9 cellular contexts compared by ENCODE assay signal in the genomic region with DNA sequence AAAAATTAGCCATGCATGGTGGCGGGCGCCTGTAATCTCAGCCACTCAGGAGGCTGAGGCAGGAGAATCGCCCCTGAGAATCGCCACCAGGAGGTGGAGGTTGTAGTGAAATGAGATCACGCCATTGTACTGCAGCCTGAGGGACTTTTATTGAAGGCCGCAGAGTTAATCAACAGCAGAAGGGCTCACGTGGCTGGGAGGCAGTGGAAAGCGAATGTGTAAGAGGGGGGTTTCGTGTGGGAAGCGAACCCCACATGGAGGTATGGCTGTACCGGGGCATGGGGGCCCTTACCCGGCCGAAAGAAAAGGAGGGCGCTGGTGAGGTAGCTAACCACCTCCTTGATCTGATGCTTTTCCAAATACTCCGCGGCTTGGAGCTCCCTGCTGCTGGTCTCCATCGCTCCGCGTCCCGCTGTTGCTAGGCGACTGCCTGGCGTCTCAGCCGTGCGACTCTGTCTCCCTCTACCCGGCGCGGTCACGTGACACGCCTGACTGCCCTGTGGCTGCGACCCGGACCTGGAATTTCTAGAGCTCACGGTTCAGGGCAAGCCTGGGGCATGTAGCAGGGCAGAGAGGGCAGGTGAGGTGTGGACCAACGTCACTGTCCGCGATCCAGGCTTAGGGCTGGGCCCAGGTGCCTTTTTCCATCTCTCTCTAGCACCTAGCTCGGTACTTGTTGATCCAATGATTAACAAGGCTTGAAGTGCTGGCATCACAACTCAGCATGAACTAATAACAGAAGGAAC. TPM values are rescaled to one million over a fixed set of nuclear protein-coding genes. Genes with fewer than 3 reads are reported as not detected.
A peak's percentile ranks its signal among the peaks of the same experiment; 100 is the strongest.
DNase-seq lines count a peak whose midpoint lies in the region; ATAC-seq and TF ChIP-seq lines count a peak whose summit lies in the region.
"Had no signal": no experiment of that assay in that cellular context is flagged by ENCODE, and none has a peak within 500 bp of the region (broad histone marks: within the 10 kb centered on the region; RNA-seq: fewer than 3 reads in every experiment).

A gene with protein sequence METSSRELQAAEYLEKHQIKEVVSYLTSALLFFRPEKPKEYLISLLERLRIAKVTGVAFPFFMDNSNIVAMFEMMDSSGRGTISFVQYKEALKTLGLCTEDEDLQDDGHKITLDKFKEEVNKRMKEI (minus strand): TSS at position 428 of the 746 bp plus-strand sequence. CDS start 30 bp downstream, at position 398.

- no peaks in the 10 kb centered on the region for H3K36me3 Mint-ChIP-seq in activated CD4-positive, alpha-beta T cell treated with anti-CD3 and anti-CD28 coated beads, Interleukin-2, amount 10 ng/mL, durations not matched to agents 24 days and 14 days (ENCODE audit: low read depth)

- peaks cover 2% of the 10 kb centered on the region; the same call in 1 of the 2 replicates for H3F3A ChIP-seq in DOHH2 (ENCODE audit: control insufficient read depth, insufficient read depth)

- H3K9me3 Mint-ChIP-seq in activated CD4-positive, alpha-beta T cell treated with anti-CD3 and anti-CD28 coated beads, Interleukin-2, amount 10 ng/mL, durations not matched to agents 24 days and 14 days: peaks cover 3% of the 10 kb centered on the region

- H3K79me2 ChIP-seq in DOHH2 (ENCODE audit: control insufficient read depth, low read length): no peaks in the 10 kb centered on the region
- no peaks in the 10 kb centered on the region for H3K79me2 ChIP-seq in Karpas-422 (ENCODE audit: low read length)

- no peak within 1 kb of the TSS for H3K9ac ChIP-seq in Karpas-422 (ENCODE audit: low read length)

- TF ChIP-seq CTCF in DOHH2 (IDR thresholded peaks at IDR 0.05; ENCODE audit: low read depth, low read length, poor library complexity, severe bottlenecking): peak; percentile 13
- no peak for TF ChIP-seq CTCF in lower lobe of right lung (IDR thresholded peaks at IDR 0.05)

- no peaks in the 10 kb centered on the region for H3K9me2 ChIP-seq in DOHH2 (replicated peaks; ENCODE audit: control insufficient read depth, low read length)
- no peaks in the 10 kb centered on the region for H3K9me2 ChIP-seq in Karpas-422 (replicated peaks; ENCODE audit: insufficient read depth, low read length)

- no peak within 1 kb of the TSS for H3K27ac ChIP-seq in DOHH2 (ENCODE audit: low read depth, low read length)
- no peak within 1 kb of the TSS for H3K27ac ChIP-seq in effector memory CD4-positive, alpha-beta T cell (ENCODE audit: insufficient read depth, low read length, poor library complexity, severe bottlenecking)
- H3K27ac ChIP-seq in lower lobe of right lung: no peak within 1 kb of the TSS
- no peak within 1 kb of the TSS for H3K27ac ChIP-seq in Karpas-422 (ENCODE audit: low read length)

- peak within 1 kb of the TSS; percentile 82 for H3K4me3 Mint-ChIP-seq in activated CD4-positive, alpha-beta T cell treated with anti-CD3 and anti-CD28 coated beads, Interleukin-2, amount 10 ng/mL, durations not matched to agents 24 days and 14 days

- no peak within 1 kb of the TSS for H2AFZ ChIP-seq in Karpas-422 (ENCODE audit: low read length)

- H3K27ac Mint-ChIP-seq in activated CD4-positive, alpha-beta T cell treated with anti-CD3 and anti-CD28 coated beads, Interleukin-2, amount 10 ng/mL, durations not matched to agents 24 days and 14 days: no peak within 1 kb of the TSS

- H3K4me1 ChIP-seq in DOHH2 (ENCODE audit: control insufficient read depth, low read length) (peaks cover 11% of the 10 kb centered on the region), lower lobe of right lung (peaks cover 8% of the 10 kb centered on the region), Karpas-422 (ENCODE audit: low read length) (no peaks in the 10 kb centered on the region)
- peaks cover 6% of the 10 kb centered on the region for H3K4me1 ChIP-seq in effector memory CD4-positive, alpha-beta T cell (ENCODE audit: control insufficient read depth, insufficient read depth, low read length, poor library complexity, severe bottlenecking)

- intact Hi-C loops in activated CD4-positive, alpha-beta T cell treated with anti-CD3 and anti-CD28 coated beads, Interleukin-2, amount 10 ng/mL, durations not matched to agents 24 days and 14 days (cut with micrococcal nuclease): no loop called here
- intact Hi-C loops in lower lobe of right lung (cut with DNase I): no loop called here

- peaks cover 6% of the 10 kb centered on the region for H3K4me1 Mint-ChIP-seq in activated CD4-positive, alpha-beta T cell treated with anti-CD3 and anti-CD28 coated beads, Interleukin-2, amount 10 ng/mL, durations not matched to agents 24 days and 14 days

- DNase-seq in NCI-H1105 treated with DMSO at 0.1 percent for 48 hours (lab: John Stamatoyannopoulos, UW): peak; percentile 90
- peak; percentile 86 for DNase-seq in activated CD4-positive, alpha-beta T cell treated with anti-CD3 and anti-CD28 coated beads, Interleukin-2, amount 10 ng/mL, durations not matched to agents 24 days and 14 days
- peak in 2 of 3 donors; percentile 6 to 23 for DNase-seq in effector memory CD4-positive, alpha-beta T cell
- DNase-seq in lower lobe of right lung: peak; percentile 87
- DNase-seq in stimulated activated CD4-positive, alpha-beta T cell treated with anti-CD3 and anti-CD28 coated beads, TNF-alpha, amount 100 ng/mL, for 4 hours (ENCODE audit: low read depth in 3 of 3): peak in 2 of 3 experiments; percentile 2 to 11
- DNase-seq in Karpas-422: no peak

- H3K36me3 ChIP-seq in DOHH2 (ENCODE audit: control insufficient read depth, low read length) (no peaks in the 10 kb centered on the region), lower lobe of right lung (no peaks in the 10 kb centered on the region), Karpas-422 (ENCODE audit: insufficient read depth, low read length) (no peaks in the 10 kb centered on the region)
- no peaks in the 10 kb centered on the region for H3K36me3 ChIP-seq in effector memory CD4-positive, alpha-beta T cell (ENCODE audit: control insufficient read depth, insufficient read depth, low read length)

- H3K4me3 ChIP-seq in DOHH2 (ENCODE audit: low read length): peak within 1 kb of the TSS; percentile 69
- peak within 1 kb of the TSS; percentile 40 for H3K4me3 ChIP-seq in effector memory CD4-positive, alpha-beta T cell (ENCODE audit: insufficient read depth, low read depth, low read length, poor library complexity, severe bottlenecking)
- peak within 1 kb of the TSS; percentile 37 for H3K4me3 ChIP-seq in lower lobe of right lung
- no peak within 1 kb of the TSS for H3K4me3 ChIP-seq in Karpas-422 (ENCODE audit: low read length)

- H3K4me2 ChIP-seq in DOHH2 (ENCODE audit: low read length): peak within 1 kb of the TSS; percentile 79
- H3K4me2 ChIP-seq in Karpas-422 (ENCODE audit: low read depth, low read length, poor library complexity, severe bottlenecking): no peak within 1 kb of the TSS

- H3K27me3 Mint-ChIP-seq in activated CD4-positive, alpha-beta T cell treated with anti-CD3 and anti-CD28 coated beads, Interleukin-2, amount 10 ng/mL, durations not matched to agents 24 days and 14 days: peaks cover 2% of the 10 kb centered on the region

- H3K9me3 ChIP-seq in DOHH2 (ENCODE audit: control insufficient read depth, insufficient read depth, low read length): no peaks in the 10 kb centered on the region
- no peaks in the 10 kb centered on the region for H3K9me3 ChIP-seq in effector memory CD4-positive, alpha-beta T cell (ENCODE audit: control insufficient read depth, low read length)
- H3K9me3 ChIP-seq in lower lobe of right lung: no peaks in the 10 kb centered on the region
- H3K9me3 ChIP-seq in Karpas-422 (ENCODE audit: low read length): no peaks in the 10 kb centered on the region

- H4K20me1 ChIP-seq in DOHH2 (ENCODE audit: control insufficient read depth, insufficient read depth, low read depth, low read length) (no peaks in the 10 kb centered on the region), Karpas-422 (ENCODE audit: insufficient read depth, low read depth, low read length) (no peaks in the 10 kb centered on the region)

- peak; percentile 85 for ATAC-seq in GM21723 (IDR thresholded peaks at IDR 0.05; ENCODE audit: unreplicated experiment)
- ATAC-seq in lower lobe of right lung: peak; percentile 96 to 98

- no peaks in the 10 kb centered on the region for H3K27me3 ChIP-seq in DOHH2 (ENCODE audit: control insufficient read depth, low read length)
- no peaks in the 10 kb centered on the region for H3K27me3 ChIP-seq in effector memory CD4-positive, alpha-beta T cell (replicated peaks; ENCODE audit: control insufficient read depth, insufficient read depth, low read length, poor library complexity, severe bottlenecking)
- H3K27me3 ChIP-seq in lower lobe of right lung (ENCODE audit: low read depth): peaks cover 7% of the 10 kb centered on the region
- H3K27me3 ChIP-seq in Karpas-422 (ENCODE audit: low read length): no peaks in the 10 kb centered on the region

RNA-seq across cellular contexts. Expression of the gene that starts here (rescaled TPM):
- total RNA-seq in activated CD4-positive, alpha-beta T cell treated with anti-CD3 and anti-CD28 coated beads, Interleukin-2, amount 10 ng/mL, durations not matched to agents 24 days and 14 days: not detected in 2 replicates
- 6.0 TPM for total RNA-seq in lower lobe of right lung
- total RNA-seq in Karpas-422 (2014; rRNA removed; shearing (Covaris generic); ENCODE audit: low replicate concordance): not detected in 2 replicates
- total RNA-seq: SK-MEL-5 had no signal

Comparison
In these comparisons a context has a peak if more than half of its experiments do, and no peak if none do; other contexts are left out.
1. Peak in DNase-seq in activated CD4-positive, alpha-beta T cell treated with anti-CD3 and anti-CD28 coated beads, Interleukin-2, amount 10 ng/mL, durations not matched to agents 24 days and 14 days; RNA of the gene not detected or under 1 TPM.